ENCODE assay signal across 11 cellular contexts in genomic region chr13:108212901-108213300, GRCh38. TPM values are rescaled to one million over a fixed set of nuclear protein-coding genes. Genes with fewer than 3 reads are reported as not detected.
DNase-seq lines count a peak whose midpoint lies in the region; ATAC-seq, FAIRE-seq and TF ChIP-seq lines count a peak whose summit lies in the region.
"Had no signal": no experiment of that assay in that cellular context is flagged by ENCODE, and none has a peak within 500 bp of the region (broad histone marks: within the 10 kb centered on the region; RNA-seq: fewer than 3 reads in every experiment).

No MANE protein-coding gene starts in this region.

- peaks cover 25% of the 10 kb centered on the region for H3K36me3 Mint-ChIP-seq in progenitor cell of endocrine pancreas (ENCODE audit: insufficient read depth)
- peaks cover 34% of the 10 kb centered on the region for H3K36me3 Mint-ChIP-seq in activated T-cell treated with anti-CD3 and anti-CD28 coated beads, Interleukin-2, amount 50 U/mL, for 4 hours (ENCODE audit: insufficient read depth)

- peak overlapping the region; percentile 57 for H3K4me3 Mint-ChIP-seq in progenitor cell of endocrine pancreas (ENCODE audit: low read depth)
- H3K4me3 Mint-ChIP-seq in activated T-cell treated with anti-CD3 and anti-CD28 coated beads, Interleukin-2, amount 50 U/mL, for 4 hours: no peak overlapping the region

- no peaks in the 10 kb centered on the region for H3K27me3 Mint-ChIP-seq in progenitor cell of endocrine pancreas
- no peaks in the 10 kb centered on the region for H3K27me3 Mint-ChIP-seq in activated T-cell treated with anti-CD3 and anti-CD28 coated beads, Interleukin-2, amount 50 U/mL, for 4 hours (ENCODE audit: low read depth)

- peak; percentile 82 for FAIRE-seq in GM19239 (lab: Jason Lieb, UNC)
- FAIRE-seq: frontal cortex had no signal

- peaks cover 8% of the 10 kb centered on the region for H3K9me3 Mint-ChIP-seq in progenitor cell of endocrine pancreas (ENCODE audit: low read depth)
- peaks cover 22% of the 10 kb centered on the region for H3K9me3 Mint-ChIP-seq in activated T-cell treated with anti-CD3 and anti-CD28 coated beads, Interleukin-2, amount 50 U/mL, for 4 hours

- no peak overlapping the region for H3K27ac Mint-ChIP-seq in progenitor cell of endocrine pancreas

- ATAC-seq in HG02763 (IDR thresholded peaks at IDR 0.05; ENCODE audit: unreplicated experiment): peak; percentile 48
- ATAC-seq in HG03575 (IDR thresholded peaks at IDR 0.05; ENCODE audit: extremely low read depth, insufficient number of reproducible peaks, low FRiP score, unreplicated experiment): peak; percentile 42
- no peak for ATAC-seq in activated T-cell treated with anti-CD3 and anti-CD28 coated beads, Interleukin-2, amount 50 U/mL, for 4 hours

- TF ChIP-seq CTCF in progenitor cell of endocrine pancreas (IDR thresholded peaks at IDR 0.05; ENCODE audit: unreplicated experiment): no peak

- DNase-seq in GM19239 (ENCODE audit: insufficient read length, low spot score) (no peak), progenitor cell of endocrine pancreas (ENCODE audit: low spot score, unreplicated experiment) (no peak), pons (ENCODE audit: low spot score) (no peak)
- no peak for DNase-seq in activated T-cell treated with anti-CD3 and anti-CD28 coated beads, Interleukin-2, amount 50 U/mL, for 4 hours
- no peak for DNase-seq in stimulated activated CD4-positive, alpha-beta T cell treated with anti-CD3 and anti-CD28 coated beads, Interleukin-15, amount 100 ng/mL, for 24 hours
- DNase-seq: caudate nucleus, NCI-H2029, SHP77 treated with DMSO at 0.1 percent for 48 hours had no signal

- H3K4me1 Mint-ChIP-seq in progenitor cell of endocrine pancreas (ENCODE audit: low read depth): peaks cover 14% of the 10 kb centered on the region
- peaks cover 29% of the 10 kb centered on the region for H3K4me1 Mint-ChIP-seq in activated T-cell treated with anti-CD3 and anti-CD28 coated beads, Interleukin-2, amount 50 U/mL, for 4 hours (ENCODE audit: low read depth)

RNA-seq across cellular contexts. Expression of gene LIG4, which starts 2.4 kb away (rescaled TPM):
- total RNA-seq in progenitor cell of endocrine pancreas: 18.1 and 18.6 TPM in 2 replicates
- total RNA-seq in activated T-cell treated with anti-CD3 and anti-CD28 coated beads, Interleukin-2, amount 50 U/mL, for 4 hours: 10 to 100 TPM in 1 of 3 donors, 1 to 10 TPM in 2; 9.6 to 10.0 (median 9.7) TPM

RNA-seq across cellular contexts. Expression of gene ABHD13, which starts 5.3 kb away (rescaled TPM):
- total RNA-seq in progenitor cell of endocrine pancreas: 20.7 and 20.9 TPM in 2 replicates
- 1 to 10 TPM; 6.6 to 7.4 (median 6.7) TPM for total RNA-seq in activated T-cell treated with anti-CD3 and anti-CD28 coated beads, Interleukin-2, amount 50 U/mL, for 4 hours

RNA-seq across cellular contexts. Expression of gene TNFSF13B, which starts 56.6 kb away (rescaled TPM):
- 3.1 and 3.3 TPM in 2 replicates for total RNA-seq in progenitor cell of endocrine pancreas
- total RNA-seq in activated T-cell treated with anti-CD3 and anti-CD28 coated beads, Interleukin-2, amount 50 U/mL, for 4 hours: 1 to 10 TPM in 1 of 3 donors, under 1 TPM in 2; 0.46 to 1.4 (median 0.50) TPM

Comparison
In these comparisons a context has a peak if more than half of its experiments do, and no peak if none do; other contexts are left out.
1. ATAC-seq: peak in HG02763 (single experiment) and HG03575 (single experiment); none in activated T-cell treated with anti-CD3 and anti-CD28 coated beads, Interleukin-2, amount 50 U/mL, for 4 hours (0 of 2).